7 cellular contexts compared by ENCODE assay signal in genomic region chr7:44638611-44639557, GRCh38. TPM values are rescaled to one million over a fixed set of nuclear protein-coding genes. Genes with fewer than 3 reads are reported as not detected.
A peak's percentile ranks its signal among the peaks of the same experiment; 100 is the strongest.
DNase-seq lines count a peak whose midpoint lies in the region; ATAC-seq and TF ChIP-seq lines count a peak whose summit lies in the region.

No MANE protein-coding gene starts in this region.

- H3K27me3 ChIP-seq in esophagus squamous epithelium = no peaks in the 10 kb centered on the region
- no peaks in the 10 kb centered on the region for H3K27me3 ChIP-seq in neural progenitor cell
- no peaks in the 10 kb centered on the region for H3K27me3 ChIP-seq in thymus (ENCODE audit: control insufficient read depth, insufficient read depth)

- no peaks in the 10 kb centered on the region for H3F3A ChIP-seq in neural progenitor cell (ENCODE audit: low read depth)

- H3K9me3 Mint-ChIP-seq in neural progenitor cell = no peaks in the 10 kb centered on the region

- TF ChIP-seq POLR2A in GM18505 (IDR thresholded peaks at IDR 0.05; ENCODE audit: borderline replicate concordance, extremely low read depth, insufficient read depth, insufficient read length) (peak; percentile 76), esophagus squamous epithelium (IDR thresholded peaks at IDR 0.05) (peak in 1 of 4 donors; percentile 17)

- DNase-seq in NCI-H460 (ENCODE audit: extremely low read depth, low read depth) (peak; percentile 92), esophagus squamous epithelium (lab: John Stamatoyannopoulos, UW) (no peak), neural progenitor cell (ENCODE audit: low spot score) (no peak)
- peak; percentile 52 to 63 (median 58) for DNase-seq in activated CD8-positive, alpha-beta memory T cell treated with anti-CD3 and anti-CD28 coated beads for 48 hours (ENCODE audit: low read depth in 2 of 3, low spot score in 2 of 3)

- peak overlapping the region; percentile 91 for H3K27ac Mint-ChIP-seq in neural progenitor cell

- no peak overlapping the region for H3K4me2 ChIP-seq in neural progenitor cell

- H3K27ac ChIP-seq in esophagus squamous epithelium (peak overlapping the region; percentile 91 to 96 (median 95)), neural progenitor cell (no peak overlapping the region), thymus (ENCODE audit: low read depth) (peak overlapping the region; percentile 86)

- TF ChIP-seq CTCF in esophagus squamous epithelium (IDR thresholded peaks at IDR 0.05) (no peak), neural progenitor cell (IDR thresholded peaks at IDR 0.05) (no peak)

- no peak overlapping the region for H2AFZ ChIP-seq in neural progenitor cell (replicated peaks)

- H3K4me1 ChIP-seq in esophagus squamous epithelium (peaks cover 58 to 71% (median 66%) of the 10 kb centered on the region in 3 donors), neural progenitor cell (no peaks in the 10 kb centered on the region), thymus (ENCODE audit: control insufficient read depth, insufficient read depth, low read length) (peaks cover 7% of the 10 kb centered on the region)

- ATAC-seq in GM18505 (IDR thresholded peaks at IDR 0.05; ENCODE audit: unreplicated experiment) = peak; percentile 78
- peak; percentile 77 for ATAC-seq in HG02763 (IDR thresholded peaks at IDR 0.05; ENCODE audit: unreplicated experiment)

- H3K4me1 Mint-ChIP-seq in neural progenitor cell = peaks cover 32% of the 10 kb centered on the region

- H3K36me3 ChIP-seq in esophagus squamous epithelium = no peaks in the 10 kb centered on the region
- H3K36me3 ChIP-seq in neural progenitor cell = no peaks in the 10 kb centered on the region
- peaks cover 3% of the 10 kb centered on the region for H3K36me3 ChIP-seq in thymus (ENCODE audit: control insufficient read depth, insufficient read depth)

- intact Hi-C loops in esophagus squamous epithelium (cut with DNase I) = no loop called here

- H3K27me3 Mint-ChIP-seq in neural progenitor cell (ENCODE audit: insufficient read depth, low read depth) = peaks cover 3% of the 10 kb centered on the region

- H3K36me3 Mint-ChIP-seq in neural progenitor cell = peaks cover 4% of the 10 kb centered on the region

- H3K9ac ChIP-seq in neural progenitor cell = no peak overlapping the region

- H3K4me3 ChIP-seq in esophagus squamous epithelium = no peak overlapping the region
- no peak overlapping the region for H3K4me3 ChIP-seq in neural progenitor cell
- H3K4me3 ChIP-seq in thymus (ENCODE audit: low read length) = no peak overlapping the region

- H4K20me1 ChIP-seq in neural progenitor cell (ENCODE audit: low read depth) = peaks cover 8% of the 10 kb centered on the region

- H3K4me3 Mint-ChIP-seq in neural progenitor cell = peak overlapping the region; percentile 33

- no peaks in the 10 kb centered on the region for H3K79me2 ChIP-seq in neural progenitor cell (ENCODE audit: low read depth)

- WGBS in esophagus squamous epithelium, 2 donors = 62 to 73% methylated on average over 5 of the region's 5 CpGs
- 90% methylated on average over 5 of the region's 5 CpGs for WGBS in thymus

- H3K9me3 ChIP-seq in esophagus squamous epithelium = no peaks in the 10 kb centered on the region
- H3K9me3 ChIP-seq in neural progenitor cell (ENCODE audit: low read depth) = no peaks in the 10 kb centered on the region
- H3K9me3 ChIP-seq in thymus (ENCODE audit: control insufficient read depth) = no peaks in the 10 kb centered on the region

RNA-seq across cellular contexts. Expression of gene OGDH, which starts 32.5 kb away (rescaled TPM):
- 54.1 and 63.3 TPM in 2 replicates for total RNA-seq in NCI-H460 (2014; rRNA removed; shearing (Covaris generic))
- polyA plus RNA-seq in NCI-H460 (2014; cell fraction: nucleus; rRNA removed) = 37.4 and 47.8 TPM in 2 replicates
- total RNA-seq in esophagus squamous epithelium (100 to 1,000 TPM in 1 of 4 donors, 10 to 100 TPM in 3; 68.9 to 102 (median 89.5) TPM), neural progenitor cell (ENCODE audit: low replicate concordance) (25.2 and 54.4 TPM in 2 replicates)
- polyA plus RNA-seq in thymus = 20.7 TPM

RNA-seq across cellular contexts. Expression of gene TMED4, which starts 56.9 kb away (rescaled TPM):
- total RNA-seq in NCI-H460 (2014; rRNA removed; shearing (Covaris generic)) = 129 and 135 TPM in 2 replicates
- polyA plus RNA-seq in NCI-H460 (2014; cell fraction: nucleus; rRNA removed) = 215 and 276 TPM in 2 replicates
- total RNA-seq in esophagus squamous epithelium = 100 to 1,000 TPM in 2 of 4 donors, 10 to 100 TPM in 2; 68.0 to 123 (median 102) TPM
- 95.8 and 222 TPM in 2 replicates for total RNA-seq in neural progenitor cell (ENCODE audit: low replicate concordance)
- 46.9 TPM for polyA plus RNA-seq in thymus

Comparison
In these comparisons a context has a peak if more than half of its experiments do, and no peak if none do; other contexts are left out.
1. DNase-seq: peak in NCI-H460 (single experiment) and activated CD8-positive, alpha-beta memory T cell treated with anti-CD3 and anti-CD28 coated beads for 48 hours (3 of 3); none in esophagus squamous epithelium (single experiment) and neural progenitor cell (single experiment).